Comparison of ENCODE assay signal across 1 cellular context in the genomic region with DNA sequence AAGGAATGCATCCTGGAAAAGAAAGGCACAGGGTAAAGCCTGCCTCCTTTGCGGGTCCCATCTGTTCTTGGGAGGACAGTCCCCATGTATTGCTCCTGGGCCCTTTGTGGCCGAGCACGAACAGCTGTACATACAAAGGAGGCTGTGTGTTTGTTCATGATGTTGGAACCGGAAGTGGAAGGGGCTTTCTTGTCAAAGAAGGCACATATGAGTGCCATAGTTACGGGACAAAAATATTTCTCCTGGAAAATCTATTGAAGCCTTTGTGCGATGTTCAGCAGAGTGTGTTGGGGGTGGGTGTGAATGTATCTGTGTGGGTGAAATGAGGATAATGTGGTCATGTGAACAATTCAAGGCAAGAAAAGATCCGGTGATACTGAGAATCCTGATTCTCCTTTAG.
TF ChIP-seq lines count a peak whose summit lies in the region.

No MANE protein-coding gene starts in this region.

TF ChIP-seq in GM23338, 12 proteins besides CTCF, POLR2A, EP300 and RAD21:
- TF ChIP-seq, protein P1, sequence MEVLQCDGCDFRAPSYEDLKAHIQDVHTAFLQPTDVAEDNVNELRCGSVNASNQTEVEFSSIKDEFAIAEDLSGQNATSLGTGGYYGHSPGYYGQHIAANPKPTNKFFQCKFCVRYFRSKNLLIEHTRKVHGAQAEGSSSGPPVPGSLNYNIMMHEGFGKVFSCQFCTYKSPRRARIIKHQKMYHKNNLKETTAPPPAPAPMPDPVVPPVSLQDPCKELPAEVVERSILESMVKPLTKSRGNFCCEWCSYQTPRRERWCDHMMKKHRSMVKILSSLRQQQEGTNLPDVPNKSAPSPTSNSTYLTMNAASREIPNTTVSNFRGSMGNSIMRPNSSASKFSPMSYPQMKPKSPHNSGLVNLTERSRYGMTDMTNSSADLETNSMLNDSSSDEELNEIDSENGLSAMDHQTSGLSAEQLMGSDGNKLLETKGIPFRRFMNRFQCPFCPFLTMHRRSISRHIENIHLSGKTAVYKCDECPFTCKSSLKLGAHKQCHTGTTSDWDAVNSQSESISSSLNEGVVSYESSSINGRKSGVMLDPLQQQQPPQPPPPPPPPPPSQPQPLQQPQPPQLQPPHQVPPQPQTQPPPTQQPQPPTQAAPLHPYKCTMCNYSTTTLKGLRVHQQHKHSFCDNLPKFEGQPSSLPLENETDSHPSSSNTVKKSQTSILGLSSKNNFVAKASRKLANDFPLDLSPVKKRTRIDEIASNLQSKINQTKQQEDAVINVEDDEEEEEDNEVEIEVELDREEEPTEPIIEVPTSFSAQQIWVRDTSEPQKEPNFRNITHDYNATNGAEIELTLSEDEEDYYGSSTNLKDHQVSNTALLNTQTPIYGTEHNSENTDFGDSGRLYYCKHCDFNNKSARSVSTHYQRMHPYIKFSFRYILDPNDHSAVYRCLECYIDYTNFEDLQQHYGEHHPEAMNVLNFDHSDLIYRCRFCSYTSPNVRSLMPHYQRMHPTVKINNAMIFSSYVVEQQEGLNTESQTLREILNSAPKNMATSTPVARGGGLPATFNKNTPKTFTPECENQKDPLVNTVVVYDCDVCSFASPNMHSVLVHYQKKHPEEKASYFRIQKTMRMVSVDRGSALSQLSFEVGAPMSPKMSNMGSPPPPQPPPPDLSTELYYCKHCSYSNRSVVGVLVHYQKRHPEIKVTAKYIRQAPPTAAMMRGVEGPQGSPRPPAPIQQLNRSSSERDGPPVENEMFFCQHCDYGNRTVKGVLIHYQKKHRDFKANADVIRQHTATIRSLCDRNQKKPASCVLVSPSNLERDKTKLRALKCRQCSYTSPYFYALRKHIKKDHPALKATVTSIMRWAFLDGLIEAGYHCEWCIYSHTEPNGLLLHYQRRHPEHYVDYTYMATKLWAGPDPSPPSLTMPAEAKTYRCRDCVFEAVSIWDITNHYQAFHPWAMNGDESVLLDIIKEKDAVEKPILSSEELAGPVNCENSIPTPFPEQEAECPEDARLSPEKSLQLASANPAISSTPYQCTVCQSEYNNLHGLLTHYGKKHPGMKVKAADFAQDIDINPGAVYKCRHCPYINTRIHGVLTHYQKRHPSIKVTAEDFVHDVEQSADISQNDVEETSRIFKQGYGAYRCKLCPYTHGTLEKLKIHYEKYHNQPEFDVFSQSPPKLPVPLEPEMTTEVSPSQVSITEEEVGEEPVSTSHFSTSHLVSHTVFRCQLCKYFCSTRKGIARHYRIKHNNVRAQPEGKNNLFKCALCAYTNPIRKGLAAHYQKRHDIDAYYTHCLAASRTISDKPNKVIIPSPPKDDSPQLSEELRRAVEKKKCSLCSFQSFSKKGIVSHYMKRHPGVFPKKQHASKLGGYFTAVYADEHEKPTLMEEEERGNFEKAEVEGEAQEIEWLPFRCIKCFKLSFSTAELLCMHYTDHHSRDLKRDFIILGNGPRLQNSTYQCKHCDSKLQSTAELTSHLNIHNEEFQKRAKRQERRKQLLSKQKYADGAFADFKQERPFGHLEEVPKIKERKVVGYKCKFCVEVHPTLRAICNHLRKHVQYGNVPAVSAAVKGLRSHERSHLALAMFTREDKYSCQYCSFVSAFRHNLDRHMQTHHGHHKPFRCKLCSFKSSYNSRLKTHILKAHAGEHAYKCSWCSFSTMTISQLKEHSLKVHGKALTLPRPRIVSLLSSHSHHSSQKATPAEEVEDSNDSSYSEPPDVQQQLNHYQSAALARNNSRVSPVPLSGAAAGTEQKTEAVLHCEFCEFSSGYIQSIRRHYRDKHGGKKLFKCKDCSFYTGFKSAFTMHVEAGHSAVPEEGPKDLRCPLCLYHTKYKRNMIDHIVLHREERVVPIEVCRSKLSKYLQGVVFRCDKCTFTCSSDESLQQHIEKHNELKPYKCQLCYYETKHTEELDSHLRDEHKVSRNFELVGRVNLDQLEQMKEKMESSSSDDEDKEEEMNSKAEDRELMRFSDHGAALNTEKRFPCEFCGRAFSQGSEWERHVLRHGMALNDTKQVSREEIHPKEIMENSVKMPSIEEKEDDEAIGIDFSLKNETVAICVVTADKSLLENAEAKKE (CRISPR knock-in tag; IDR thresholded peaks at IDR 0.05), result no peak
- TF ChIP-seq, protein P2, sequence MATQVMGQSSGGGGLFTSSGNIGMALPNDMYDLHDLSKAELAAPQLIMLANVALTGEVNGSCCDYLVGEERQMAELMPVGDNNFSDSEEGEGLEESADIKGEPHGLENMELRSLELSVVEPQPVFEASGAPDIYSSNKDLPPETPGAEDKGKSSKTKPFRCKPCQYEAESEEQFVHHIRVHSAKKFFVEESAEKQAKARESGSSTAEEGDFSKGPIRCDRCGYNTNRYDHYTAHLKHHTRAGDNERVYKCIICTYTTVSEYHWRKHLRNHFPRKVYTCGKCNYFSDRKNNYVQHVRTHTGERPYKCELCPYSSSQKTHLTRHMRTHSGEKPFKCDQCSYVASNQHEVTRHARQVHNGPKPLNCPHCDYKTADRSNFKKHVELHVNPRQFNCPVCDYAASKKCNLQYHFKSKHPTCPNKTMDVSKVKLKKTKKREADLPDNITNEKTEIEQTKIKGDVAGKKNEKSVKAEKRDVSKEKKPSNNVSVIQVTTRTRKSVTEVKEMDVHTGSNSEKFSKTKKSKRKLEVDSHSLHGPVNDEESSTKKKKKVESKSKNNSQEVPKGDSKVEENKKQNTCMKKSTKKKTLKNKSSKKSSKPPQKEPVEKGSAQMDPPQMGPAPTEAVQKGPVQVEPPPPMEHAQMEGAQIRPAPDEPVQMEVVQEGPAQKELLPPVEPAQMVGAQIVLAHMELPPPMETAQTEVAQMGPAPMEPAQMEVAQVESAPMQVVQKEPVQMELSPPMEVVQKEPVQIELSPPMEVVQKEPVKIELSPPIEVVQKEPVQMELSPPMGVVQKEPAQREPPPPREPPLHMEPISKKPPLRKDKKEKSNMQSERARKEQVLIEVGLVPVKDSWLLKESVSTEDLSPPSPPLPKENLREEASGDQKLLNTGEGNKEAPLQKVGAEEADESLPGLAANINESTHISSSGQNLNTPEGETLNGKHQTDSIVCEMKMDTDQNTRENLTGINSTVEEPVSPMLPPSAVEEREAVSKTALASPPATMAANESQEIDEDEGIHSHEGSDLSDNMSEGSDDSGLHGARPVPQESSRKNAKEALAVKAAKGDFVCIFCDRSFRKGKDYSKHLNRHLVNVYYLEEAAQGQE (IDR thresholded peaks at IDR 0.05; ENCODE audit: unreplicated experiment), result no peak
- no peak for TF ChIP-seq STAT1 (IDR thresholded peaks at IDR 0.05; ENCODE audit: unreplicated experiment)
- TF ChIP-seq EZH2phosphoT487 (IDR thresholded peaks at IDR 0.05; ENCODE audit: unreplicated experiment), result no peak
- no peak for TF ChIP-seq CREB1 (CRISPR knock-in tag; IDR thresholded peaks at IDR 0.05; ENCODE audit: low read depth)
- TF ChIP-seq, protein P3, sequence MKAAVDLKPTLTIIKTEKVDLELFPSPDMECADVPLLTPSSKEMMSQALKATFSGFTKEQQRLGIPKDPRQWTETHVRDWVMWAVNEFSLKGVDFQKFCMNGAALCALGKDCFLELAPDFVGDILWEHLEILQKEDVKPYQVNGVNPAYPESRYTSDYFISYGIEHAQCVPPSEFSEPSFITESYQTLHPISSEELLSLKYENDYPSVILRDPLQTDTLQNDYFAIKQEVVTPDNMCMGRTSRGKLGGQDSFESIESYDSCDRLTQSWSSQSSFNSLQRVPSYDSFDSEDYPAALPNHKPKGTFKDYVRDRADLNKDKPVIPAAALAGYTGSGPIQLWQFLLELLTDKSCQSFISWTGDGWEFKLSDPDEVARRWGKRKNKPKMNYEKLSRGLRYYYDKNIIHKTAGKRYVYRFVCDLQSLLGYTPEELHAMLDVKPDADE (IDR thresholded peaks at IDR 0.05), result no peak
- no peak for TF ChIP-seq NANOG (IDR thresholded peaks at IDR 0.05; ENCODE audit: borderline replicate concordance)
- no peak for TF ChIP-seq ZNF114 (CRISPR knock-in tag; IDR thresholded peaks at IDR 0.05)
- no peak for TF ChIP-seq JUNB (IDR thresholded peaks at IDR 0.05; ENCODE audit: unreplicated experiment)
- TF ChIP-seq ZNF331 (CRISPR knock-in tag; IDR thresholded peaks at IDR 0.05; ENCODE audit: low read depth), result no peak
- no peak for TF ChIP-seq POLR2AphosphoS5 (IDR thresholded peaks at IDR 0.05; ENCODE audit: low read depth)
- no peak for TF ChIP-seq EZH2 (IDR thresholded peaks at IDR 0.05; ENCODE audit: low read depth, unreplicated experiment)
